1 cellular context compared by ENCODE assay signal in the genomic region with DNA sequence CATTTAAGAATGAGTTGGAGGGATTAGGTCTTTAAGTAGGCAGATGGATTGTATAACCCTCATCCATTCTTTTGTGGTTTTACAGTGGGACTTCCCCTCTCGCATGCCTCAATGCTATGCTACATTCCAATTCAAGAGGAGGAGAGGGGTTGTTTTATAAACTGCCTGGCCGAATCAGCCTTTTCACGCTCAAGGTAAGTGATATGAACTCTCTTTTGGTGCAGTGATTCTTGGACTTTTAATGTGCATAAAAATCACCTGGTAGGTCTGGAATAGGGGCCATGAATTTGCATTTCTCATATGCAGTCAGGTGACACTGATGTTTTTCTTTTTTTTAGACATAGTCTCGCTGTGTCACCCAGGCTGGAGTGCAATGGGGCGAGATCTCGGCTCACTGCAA.
TF ChIP-seq lines count a peak whose summit lies in the region.

No MANE protein-coding gene starts in this region.

TF ChIP-seq in A549, 52 proteins besides CTCF, POLR2A, EP300 and RAD21 (continued from another document):
- TF ChIP-seq MAX (IDR thresholded peaks at IDR 0.05) (no peak), FOXS1 (CRISPR knock-in tag; IDR thresholded peaks at IDR 0.05) (no peak), NPAS2 (CRISPR knock-in tag; IDR thresholded peaks at IDR 0.05; ENCODE audit: borderline replicate concordance) (no peak), TP53 (CRISPR knock-in tag; IDR thresholded peaks at IDR 0.05) (no peak), BHLHE40 (IDR thresholded peaks at IDR 0.05; ENCODE audit: low read depth, low read length) (no peak), HOXA7 (CRISPR knock-in tag; IDR thresholded peaks at IDR 0.05) (no peak), NFE2L2 (conservative IDR thresholded peaks at IDR 0.05; ENCODE audit: low read length) (no peak), TFCP2L1 (CRISPR knock-in tag; IDR thresholded peaks at IDR 0.05) (no peak), CBX2 (IDR thresholded peaks at IDR 0.05; ENCODE audit: borderline replicate concordance, low read depth) (no peak)
- TF ChIP-seq, protein P1, sequence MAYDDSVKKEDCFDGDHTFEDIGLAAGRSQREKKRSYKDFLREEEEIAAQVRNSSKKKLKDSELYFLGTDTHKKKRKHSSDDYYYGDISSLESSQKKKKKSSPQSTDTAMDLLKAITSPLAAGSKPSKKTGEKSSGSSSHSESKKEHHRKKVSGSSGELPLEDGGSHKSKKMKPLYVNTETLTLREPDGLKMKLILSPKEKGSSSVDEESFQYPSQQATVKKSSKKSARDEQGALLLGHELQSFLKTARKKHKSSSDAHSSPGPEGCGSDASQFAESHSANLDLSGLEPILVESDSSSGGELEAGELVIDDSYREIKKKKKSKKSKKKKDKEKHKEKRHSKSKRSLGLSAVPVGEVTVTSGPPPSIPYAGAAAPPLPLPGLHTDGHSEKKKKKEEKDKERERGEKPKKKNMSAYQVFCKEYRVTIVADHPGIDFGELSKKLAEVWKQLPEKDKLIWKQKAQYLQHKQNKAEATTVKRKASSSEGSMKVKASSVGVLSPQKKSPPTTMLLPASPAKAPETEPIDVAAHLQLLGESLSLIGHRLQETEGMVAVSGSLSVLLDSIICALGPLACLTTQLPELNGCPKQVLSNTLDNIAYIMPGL (CRISPR knock-in tag; IDR thresholded peaks at IDR 0.05; ENCODE audit: borderline replicate concordance): no peak
TF ChIP-seq in A549: peak in this region for 0.
